ENCODE assay signal across 1 cellular context in the genomic region with DNA sequence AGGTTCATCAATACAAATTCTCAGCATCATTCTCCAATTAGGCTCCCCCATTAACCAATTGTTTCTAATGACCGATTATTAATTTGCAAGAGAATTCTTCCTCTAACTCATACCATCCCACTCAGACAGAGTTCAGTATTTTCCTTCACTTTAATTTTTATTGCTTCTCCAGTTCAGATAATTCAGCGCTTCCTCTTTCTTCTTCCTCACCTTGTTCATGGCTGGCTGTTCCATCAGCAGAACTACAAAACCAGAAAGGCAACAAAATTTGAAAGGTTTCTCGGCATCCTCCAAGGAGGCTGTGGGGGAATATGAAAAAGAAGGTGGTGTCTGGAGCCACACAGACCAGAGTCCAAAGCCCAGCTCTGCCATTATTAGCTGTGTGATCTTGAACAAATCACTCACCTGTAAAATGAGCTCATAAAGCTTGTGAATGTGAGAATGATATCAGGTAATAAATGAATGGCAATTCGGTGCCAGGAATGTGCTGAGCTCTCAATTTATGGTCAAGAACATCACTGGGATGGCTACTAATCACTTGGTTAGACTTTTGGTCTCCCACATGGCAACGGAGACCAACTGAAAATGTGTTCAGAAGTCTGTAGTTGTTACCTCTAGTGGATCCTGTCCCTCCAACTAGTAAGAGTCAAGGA.
TF ChIP-seq lines count a peak whose summit lies in the region.

No MANE protein-coding gene starts in this region.

TF ChIP-seq in K562, 482 proteins besides CTCF, POLR2A, EP300 and RAD21:
- TF ChIP-seq ZNF121 (CRISPR knock-in tag; conservative IDR thresholded peaks at IDR 0.05) (no peak), SPI1 (IDR thresholded peaks at IDR 0.05; ENCODE audit: borderline replicate concordance, low read depth, low read length) (peak; percentile 94), SMAD4 (CRISPR knock-in tag; conservative IDR thresholded peaks at IDR 0.05) (no peak), ZNF316 (IDR thresholded peaks at IDR 0.05) (peak; percentile 50; the same call in 1 of the 2 replicates)
